ENCODE assay signal across 9 cellular contexts in the genomic region with DNA sequence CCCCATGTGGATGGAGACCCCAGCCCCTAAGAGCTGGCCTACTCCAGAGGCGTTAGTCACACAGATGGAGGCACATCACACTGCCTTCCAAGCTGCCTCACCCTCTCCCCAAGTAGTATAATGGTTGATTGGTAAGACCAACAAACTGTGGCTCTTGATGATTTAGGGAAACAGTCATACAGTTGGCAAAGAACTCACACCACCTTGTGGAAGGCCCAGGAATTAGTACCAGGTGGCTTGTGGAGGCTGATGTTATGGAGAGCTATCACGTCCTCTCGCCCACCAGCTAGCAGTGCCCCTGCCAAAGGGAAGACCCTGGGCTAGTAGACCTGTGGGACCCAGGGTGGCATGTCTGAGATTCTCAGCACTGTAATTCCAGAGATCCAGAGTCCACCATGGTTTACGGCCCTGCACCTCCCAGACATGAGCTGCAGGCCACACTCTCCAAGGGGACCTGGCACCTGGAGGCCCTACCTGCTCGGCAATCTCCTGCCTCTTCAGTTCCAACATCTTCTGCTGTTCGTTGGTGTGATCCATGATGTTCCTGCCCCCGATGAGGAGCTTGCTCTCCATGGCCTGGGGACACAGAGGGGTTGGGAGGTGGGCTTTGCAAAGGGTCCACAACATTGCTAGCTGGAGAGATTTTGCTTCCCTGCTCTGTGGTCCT. TPM values are rescaled to one million over a fixed set of nuclear protein-coding genes. Genes with fewer than 3 reads are reported as not detected.
DNase-seq lines count a peak whose midpoint lies in the region; ATAC-seq and TF ChIP-seq lines count a peak whose summit lies in the region.
"Had no signal": no experiment of that assay in that cellular context is flagged by ENCODE, and none has a peak within 500 bp of the region (broad histone marks: within the 10 kb centered on the region; RNA-seq: fewer than 3 reads in every experiment).

No MANE protein-coding gene starts in this region.

- peaks cover 8% of the 10 kb centered on the region; the same call in 1 of the 3 replicates for H3K4me1 Mint-ChIP-seq in GM23338

- H3K27ac ChIP-seq in GM23338 (ENCODE audit: low read depth), result no peak overlapping the region

- no peaks in the 10 kb centered on the region; the same call in 1 of the 3 replicates for H3K36me3 Mint-ChIP-seq in GM23338 (ENCODE audit: low read depth)
- H3K36me3 Mint-ChIP-seq: natural killer cell had no signal

- no peaks in the 10 kb centered on the region; the same call in 1 of the 2 replicates for H4K20me1 ChIP-seq in GM23338 (replicated peaks; ENCODE audit: insufficient read depth)

- 0 out of 2 replicates have a peak, but pooled peaks cover 5% of the 10 kb centered on the region for H3F3A ChIP-seq in GM23338 (replicated peaks; ENCODE audit: low read depth)

- H3K36me3 ChIP-seq in GM23338 (ENCODE audit: insufficient read depth), result peaks cover 6% of the 10 kb centered on the region; the same call in 1 of the 2 replicates

- DNase-seq in ELR (ENCODE audit: low read depth), result peak; percentile 14
- peak; percentile 20 for DNase-seq in GM23338 (ENCODE audit: low spot score)
- DNase-seq in OCI-M1 (lab: John Stamatoyannopoulos, UW), result peak; percentile 19
- DNase-seq in epithelial cell of proximal tubule (ENCODE audit: low read depth), result no peak
- no peak for DNase-seq in NCI-H1930 (lab: John Stamatoyannopoulos, UW)
- no peak for DNase-seq in COLO829 (ENCODE audit: low spot score)
- DNase-seq: activated effector memory CD4-positive, alpha-beta T cell treated with anti-CD3 and anti-CD28 coated beads, Interleukin-2, amount 50 U/mL, for 16 hours; natural killer cell had no signal

- H3K27ac Mint-ChIP-seq in GM23338, result no peak overlapping the region
- H3K27ac Mint-ChIP-seq: natural killer cell had no signal

- peaks cover 5% of the 10 kb centered on the region for H3K4me1 ChIP-seq in GM23338 (ENCODE audit: insufficient read depth)

- H3K4me2 ChIP-seq in GM23338, result no peak overlapping the region

- TF ChIP-seq CTCF in GM23338 (conservative IDR thresholded peaks at IDR 0.05; ENCODE audit: low read depth in 2 of 2), result peak; percentile 25 to 52; a peak in 3 of 4 replicates
- TF ChIP-seq CTCF in epithelial cell of proximal tubule (conservative IDR thresholded peaks at IDR 0.05; ENCODE audit: low read depth, low read length), result peak; percentile 37

- no peak overlapping the region for H2AFZ ChIP-seq in GM23338

- no peaks in the 10 kb centered on the region for H3K9me2 ChIP-seq in GM23338 (ENCODE audit: insufficient read depth)

- 0 out of 2 replicates have a peak, but pooled peaks cover 4% of the 10 kb centered on the region for H3K79me2 ChIP-seq in GM23338 (replicated peaks; ENCODE audit: insufficient read depth)

- peaks cover 14% of the 10 kb centered on the region for H3K27me3 Mint-ChIP-seq in GM23338 (ENCODE audit: insufficient read depth, low read depth, poor library complexity)

- H3K9me3 Mint-ChIP-seq in GM23338, result no peaks in the 10 kb centered on the region
- H3K9me3 Mint-ChIP-seq: natural killer cell had no signal

- H3K27me3 ChIP-seq in GM23338 (ENCODE audit: insufficient read depth), result no peaks in the 10 kb centered on the region

- no peak overlapping the region for H3K4me3 ChIP-seq in GM23338
- H3K4me3 ChIP-seq in epithelial cell of proximal tubule (ENCODE audit: low read depth, low read length), result no peak overlapping the region

- H3K4me3 Mint-ChIP-seq in GM23338, result no peak overlapping the region
- H3K4me3 Mint-ChIP-seq: natural killer cell had no signal

- 0 out of 3 replicates have a peak, but pooled peaks have one; percentile 10 for ATAC-seq in GM23338
- ATAC-seq in GM18870 (IDR thresholded peaks at IDR 0.05; ENCODE audit: unreplicated experiment), result no peak
- ATAC-seq: natural killer cell had no signal

TF ChIP-seq in GM23338, 12 proteins besides CTCF, POLR2A, EP300 and RAD21:
- TF ChIP-seq EZH2 (IDR thresholded peaks at IDR 0.05; ENCODE audit: low read depth, unreplicated experiment) (no peak), STAT1 (IDR thresholded peaks at IDR 0.05; ENCODE audit: unreplicated experiment) (no peak)
TF ChIP-seq in GM23338: peak in this region for 0.

RNA-seq across cellular contexts. Expression of a gene that starts 26.3 kb away (rescaled TPM):
- 34.6 and 40.0 TPM in 2 replicates for total RNA-seq in GM23338 (2014; rRNA removed; shearing (Covaris generic))
- polyA plus RNA-seq in GM23338 (2016; fragmentation: Nextera tagmentation; extraction: Ambion mirVana), result 14.9 and 16.7 TPM in 2 replicates
- total RNA-seq in epithelial cell of proximal tubule, result 26.3 and 30.1 TPM in 2 replicates

Comparison
In these comparisons a context has a peak if more than half of its experiments do, and no peak if none do; other contexts are left out.
1. DNase-seq: peak in ELR (single experiment), GM23338 (single experiment) and OCI-M1 (single experiment); none in epithelial cell of proximal tubule (single experiment), NCI-H1930 (0 of 2) and COLO829 (single experiment).